ENCODE assay signal across 20 cellular contexts in the genomic region with DNA sequence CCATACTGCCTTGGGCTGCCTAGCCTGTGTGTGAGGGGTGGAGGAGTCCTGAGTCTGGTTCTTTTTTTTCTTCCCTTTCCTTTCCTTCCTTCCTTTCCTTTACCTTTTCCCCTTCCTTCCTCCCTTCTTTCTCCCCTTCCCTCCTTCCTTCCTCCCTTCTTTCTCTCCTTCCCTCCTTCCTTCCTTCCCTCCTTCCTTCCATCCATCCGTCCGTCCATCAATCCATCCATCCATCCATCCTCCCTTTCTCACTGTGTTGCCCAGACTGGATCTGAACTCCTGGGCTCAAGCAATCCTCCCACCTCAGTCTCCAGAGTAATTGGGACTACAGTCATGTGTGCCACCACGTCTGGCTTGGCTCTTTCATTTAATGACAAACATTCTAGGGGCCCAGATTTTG.
DNase-seq lines count a peak whose midpoint lies in the region; FAIRE-seq and TF ChIP-seq lines count a peak whose summit lies in the region.
"Had no signal": no experiment of that assay in that cellular context is flagged by ENCODE, and none has a peak within 500 bp of the region (broad histone marks: within the 10 kb centered on the region; RNA-seq: fewer than 3 reads in every experiment).

No MANE protein-coding gene starts in this region.

- H3K27ac ChIP-seq in BLaER1: no peak overlapping the region
- H3K27ac ChIP-seq in BLaER1 treated with 17β-estradiol and CSF1 and Interleukin-3, amounts not matched to agents 10 nM and 100 nM: no peak overlapping the region

- H3K4me3 ChIP-seq in BLaER1: no peak overlapping the region
- no peak overlapping the region for H3K4me3 ChIP-seq in BLaER1 treated with 17β-estradiol and CSF1 and Interleukin-3, amounts not matched to agents 10 nM and 100 nM
- H3K4me3 ChIP-seq: GM12878 had no signal

- H3K4me2 ChIP-seq in BLaER1: peak overlapping the region; percentile 62
- peak overlapping the region in 8 of 11 experiments; percentile 54 to 77 (median 61); a peak in 15 of 22 replicates for H3K4me2 ChIP-seq in BLaER1 treated with 17β-estradiol and CSF1 and Interleukin-3, amounts not matched to agents 10 nM and 100 nM

- peak; percentile 16 for FAIRE-seq in HTR-8/SVneo (lab: Jason Lieb, UNC)
- FAIRE-seq in D721Med (lab: Jason Lieb, UNC): no peak
- FAIRE-seq: A204.1, GM12878, GM12892, GM18507 had no signal

- H3K4me1 ChIP-seq in BLaER1: peaks cover 53% of the 10 kb centered on the region
- peaks cover 0 to 51% (median 44%) of the 10 kb centered on the region in 10 experiments; a peak in 19 of 20 replicates for H3K4me1 ChIP-seq in BLaER1 treated with 17β-estradiol and CSF1 and Interleukin-3, amounts not matched to agents 10 nM and 100 nM
- H3K4me1 ChIP-seq: BE2C had no signal

- DNase-seq in HTR-8/SVneo (ENCODE audit: insufficient read length, low spot score) (no peak), D721Med (ENCODE audit: insufficient read length, low spot score) (no peak), NCI-H446 (lab: John Stamatoyannopoulos, UW) (no peak)
- DNase-seq: 8988T; ACHN; BE2C; C1 segment of cervical spinal cord; CD4-positive, alpha-beta memory T cell; CD4-positive, CD25-positive, alpha-beta regulatory T cell; CD8-positive, alpha-beta memory T cell; COR-L47; DND-41; EL; GDM1 had no signal

- no peaks in the 10 kb centered on the region for H4K20me1 ChIP-seq in BLaER1
- H4K20me1 ChIP-seq in BLaER1 treated with 17β-estradiol and CSF1 and Interleukin-3, amounts not matched to agents 10 nM and 100 nM: no peaks in the 10 kb centered on the region

- H3K9ac ChIP-seq in BLaER1: no peak overlapping the region
- H3K9ac ChIP-seq in BLaER1 treated with 17β-estradiol and CSF1 and Interleukin-3, amounts not matched to agents 10 nM and 100 nM: no peak overlapping the region

- H3K27me3 ChIP-seq in BLaER1: no peaks in the 10 kb centered on the region
- H3K27me3 ChIP-seq in BLaER1 treated with 17β-estradiol and CSF1 and Interleukin-3, amounts not matched to agents 10 nM and 100 nM: peaks cover 0 to 10% (median 0%) of the 10 kb centered on the region in 11 experiments; a peak in 4 of 22 replicates
- H3K27me3 ChIP-seq: BE2C had no signal

- no peaks in the 10 kb centered on the region for H3K36me3 ChIP-seq in BLaER1
- H3K36me3 ChIP-seq in BLaER1 treated with 17β-estradiol and CSF1 and Interleukin-3, amounts not matched to agents 10 nM and 100 nM: no peaks in the 10 kb centered on the region
- H3K36me3 ChIP-seq: BE2C had no signal

- TF ChIP-seq CTCF in D721Med (IDR thresholded peaks at IDR 0.05; ENCODE audit: insufficient read depth, missing control alignments): no peak

- no peaks in the 10 kb centered on the region for H3K9me3 ChIP-seq in BLaER1
- no peaks in the 10 kb centered on the region for H3K9me3 ChIP-seq in BLaER1 treated with 17β-estradiol and CSF1 and Interleukin-3, amounts not matched to agents 10 nM and 100 nM (replicated peaks in 1 of 11)
- H3K9me3 ChIP-seq: BE2C had no signal
